ENCODE assay signal across 27 cellular contexts in the genomic region with DNA sequence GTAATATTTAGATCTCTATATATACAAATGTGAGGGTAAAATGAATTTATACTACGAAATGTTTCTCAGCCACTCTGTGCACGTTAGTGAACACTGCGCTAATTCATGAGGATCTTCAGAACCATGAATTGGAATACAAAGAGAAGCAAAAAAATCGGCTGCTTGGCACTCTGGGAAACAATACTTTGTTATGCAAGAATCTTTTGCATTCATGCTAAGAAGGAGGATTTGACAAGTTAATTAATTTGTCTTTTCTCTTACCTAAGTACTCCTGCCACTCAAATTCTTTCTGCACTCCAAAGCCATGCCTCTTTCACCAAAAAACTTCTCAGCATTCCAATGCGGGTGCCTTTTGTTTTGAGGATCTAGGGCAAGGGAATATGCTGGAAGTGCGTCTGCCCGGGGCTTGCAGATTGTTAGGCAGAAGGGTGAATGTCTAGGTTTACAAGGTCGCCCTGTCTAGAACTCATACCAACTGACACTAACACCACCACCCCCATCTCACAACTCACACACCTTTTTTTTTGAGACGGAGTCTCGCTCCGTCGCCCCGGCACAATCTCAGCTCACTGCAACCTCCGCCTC. TPM values are rescaled to one million over a fixed set of nuclear protein-coding genes. Genes with fewer than 3 reads are reported as not detected.
A peak's percentile ranks its signal among the peaks of the same experiment; 100 is the strongest.
DNase-seq lines count a peak whose midpoint lies in the region; ATAC-seq, FAIRE-seq and TF ChIP-seq lines count a peak whose summit lies in the region.
"Had no signal": no experiment of that assay in that cellular context is flagged by ENCODE, and none has a peak within 500 bp of the region (broad histone marks: within the 10 kb centered on the region; RNA-seq: fewer than 3 reads in every experiment).

No MANE protein-coding gene starts in this region.

- no peak for TF ChIP-seq EP300 in K562 (IDR thresholded peaks at IDR 0.05; ENCODE audit: low read length)

- no peak overlapping the region for H2BK12ac ChIP-seq in H9 (ENCODE audit: insufficient read length, low read depth, low read length)

- FAIRE-seq in K562 (lab: Jason Lieb, UNC), result no peak
- FAIRE-seq: G401.6, GM12892 had no signal

- H2BK120ac ChIP-seq in H9 (ENCODE audit: low read depth, low read length, poor library complexity, severe bottlenecking), result no peak overlapping the region
- no peak overlapping the region for H2BK120ac ChIP-seq in mesendoderm (ENCODE audit: low read depth, low read length)

- H2BK20ac ChIP-seq in H9 (ENCODE audit: low read depth, low read length, poor library complexity, severe bottlenecking), result no peak overlapping the region

- CTCF ChIA-PET in K562 (lab: Yijun Ruan, JAX; ENCODE audit: low intra/inter-chr PET ratio), result no interaction called here

- peak overlapping the region; percentile 7 to 96 (median 94); a peak in 5 of 7 replicates for H3K27ac Mint-ChIP-seq in H9
- no peak overlapping the region for H3K27ac Mint-ChIP-seq in activated naive CD8-positive, alpha-beta T cell treated with anti-CD3 and anti-CD28 coated beads for 36 hours
- H3K27ac Mint-ChIP-seq in stimulated activated memory B cell treated with anti-CD40 and anti-IgM and Interleukin-4, amounts not matched to agents 10 μg/mL and 1 μg/mL and 100 μg/mL, for 72 hours, result no peak overlapping the region
- H3K27ac Mint-ChIP-seq: CD8-positive, alpha-beta T cell; IgD-negative memory B cell had no signal

- TF ChIP-seq CTCF in H9 (conservative IDR thresholded peaks at IDR 0.05), result no peak
- TF ChIP-seq CTCF in K562 (IDR thresholded peaks at IDR 0.05 in 2 of 3, conservative IDR thresholded peaks at IDR 0.05 in 1 of 3; ENCODE audit: insufficient read depth in 2 of 3, low read depth in 1 of 3, low read length in 3 of 3), result no peak
- no peak for TF ChIP-seq CTCF in uterus (IDR thresholded peaks at IDR 0.05)

- H4K5ac ChIP-seq in H9 (ENCODE audit: insufficient read length, low read depth, low read length), result no peak overlapping the region
- H4K5ac ChIP-seq in mesendoderm (ENCODE audit: low read length), result no peak overlapping the region

- H3K4me3 ChIP-seq in K562, result no peak overlapping the region
- H3K4me3 ChIP-seq in mesendoderm (ENCODE audit: low read length), result no peak overlapping the region
- no peak overlapping the region for H3K4me3 ChIP-seq in uterus
- H3K4me3 ChIP-seq: GM23248 had no signal

- H3K56ac ChIP-seq in H9 (ENCODE audit: insufficient read length, low read depth, low read length), result no peak overlapping the region
- no peak overlapping the region for H3K56ac ChIP-seq in mesendoderm (ENCODE audit: low read length)

- no peak overlapping the region for H2BK5ac ChIP-seq in H9 (ENCODE audit: insufficient read length, low read length)
- no peak overlapping the region for H2BK5ac ChIP-seq in mesendoderm (ENCODE audit: low read length)

- H3K9ac ChIP-seq in H9 (ENCODE audit: extremely low read depth, insufficient read length, low read length) (no peak overlapping the region), K562 (ENCODE audit: insufficient read depth in 1 of 2, low read depth in 2 of 2, low read length in 2 of 2) (no peak overlapping the region), mesendoderm (ENCODE audit: low read length) (no peak overlapping the region)
- H3K9ac ChIP-seq: GM23248 had no signal

- ATAC-seq in K562, result no peak
- no peak for ATAC-seq in stimulated activated memory B cell treated with anti-CD40 and anti-IgM and Interleukin-4, amounts not matched to agents 10 μg/mL and 1 μg/mL and 100 μg/mL, for 72 hours
- ATAC-seq: CD8-positive, alpha-beta T cell had no signal

- H3K4ac ChIP-seq in H9 (ENCODE audit: low read depth, low read length) (no peak overlapping the region), mesendoderm (ENCODE audit: low read depth, low read length) (no peak overlapping the region)

- TF ChIP-seq RAD21 in K562 (CRISPR knock-in tag; conservative IDR thresholded peaks at IDR 0.05 in 1 of 2, IDR thresholded peaks at IDR 0.05 in 1 of 2), result no peak

- H3K23ac ChIP-seq in H9 (ENCODE audit: insufficient read length, low read depth, low read length) (no peak overlapping the region), mesendoderm (ENCODE audit: low read length) (no peak overlapping the region)

- H2BK15ac ChIP-seq in H9 (ENCODE audit: low read depth, low read length) (no peak overlapping the region), mesendoderm (replicated peaks; ENCODE audit: low read depth) (no peak overlapping the region)

- POLR2A ChIA-PET in K562 (lab: Yijun Ruan, JAX), result no interaction called here

- no peaks in the 10 kb centered on the region for H3K9me3 Mint-ChIP-seq in H9
- no peaks in the 10 kb centered on the region for H3K9me3 Mint-ChIP-seq in activated naive CD8-positive, alpha-beta T cell treated with anti-CD3 and anti-CD28 coated beads for 36 hours
- H3K9me3 Mint-ChIP-seq in stimulated activated memory B cell treated with anti-CD40 and anti-IgM and Interleukin-4, amounts not matched to agents 10 μg/mL and 1 μg/mL and 100 μg/mL, for 72 hours, result no peaks in the 10 kb centered on the region
- H3K9me3 Mint-ChIP-seq: CD8-positive, alpha-beta T cell; IgD-negative memory B cell had no signal

- H3K18ac ChIP-seq in H9 (ENCODE audit: insufficient read length, low read depth, low read length) (no peak overlapping the region), mesendoderm (ENCODE audit: low read length) (no peak overlapping the region)

- H3K27ac ChIP-seq in H9 (ENCODE audit: insufficient read length, low read depth, low read length), result no peak overlapping the region
- H3K27ac ChIP-seq in K562 (ENCODE audit: extremely low read depth, low read depth, low read length), result no peak overlapping the region
- H3K27ac ChIP-seq in mesendoderm (ENCODE audit: low read depth, low read length), result no peak overlapping the region
- no peak overlapping the region for H3K27ac ChIP-seq in uterus
- H3K27ac ChIP-seq: GM23248 had no signal

- H3K79me2 ChIP-seq in H9 (ENCODE audit: insufficient read depth, low read length) (no peaks in the 10 kb centered on the region), K562 (ENCODE audit: control insufficient read depth, insufficient read depth, low read length) (no peaks in the 10 kb centered on the region), mesendoderm (ENCODE audit: control insufficient read depth, insufficient read depth, low read length) (no peaks in the 10 kb centered on the region)

- H3K4me3 Mint-ChIP-seq in H9, result no peak overlapping the region
- H3K4me3 Mint-ChIP-seq in activated naive CD8-positive, alpha-beta T cell treated with anti-CD3 and anti-CD28 coated beads for 36 hours, result no peak overlapping the region
- no peak overlapping the region for H3K4me3 Mint-ChIP-seq in stimulated activated memory B cell treated with anti-CD40 and anti-IgM and Interleukin-4, amounts not matched to agents 10 μg/mL and 1 μg/mL and 100 μg/mL, for 72 hours
- H3K4me3 Mint-ChIP-seq: CD8-positive, alpha-beta T cell; IgD-negative memory B cell had no signal

- H3K36me3 ChIP-seq in K562 (ENCODE audit: control insufficient read depth, insufficient read depth, low read length) (no peaks in the 10 kb centered on the region), mesendoderm (ENCODE audit: control insufficient read depth, insufficient read depth, low read length) (no peaks in the 10 kb centered on the region), uterus (no peaks in the 10 kb centered on the region)

- H4K8ac ChIP-seq in H9 (replicated peaks; ENCODE audit: insufficient read length, low read depth, low read length), result no peak overlapping the region
- H4K8ac ChIP-seq in mesendoderm (ENCODE audit: low read depth, low read length), result no peak overlapping the region

- intact Hi-C loops in K562 (cut with micrococcal nuclease) (no loop called here), uterus (cut with DNase I; ENCODE audit: low total_unique reads) (no loop called here)

- no peaks in the 10 kb centered on the region for H3K9me1 ChIP-seq in K562 (ENCODE audit: control insufficient read depth, insufficient read depth, low read length)

- no peaks in the 10 kb centered on the region for H3K23me2 ChIP-seq in H9 (ENCODE audit: insufficient read length, low read depth, low read length, poor library complexity, severe bottlenecking)

- no peak overlapping the region for H4K91ac ChIP-seq in H9 (ENCODE audit: insufficient read length, low read depth, low read length)

- H2AK5ac ChIP-seq in H9 (ENCODE audit: insufficient read length, low read length) (no peak overlapping the region), mesendoderm (ENCODE audit: low read length) (no peak overlapping the region)

- no peak overlapping the region for H3T11ph ChIP-seq in H9 (ENCODE audit: low read length)

- H3K4me2 ChIP-seq in H9 (ENCODE audit: insufficient read depth, insufficient read length, low read length), result no peak overlapping the region
- H3K4me2 ChIP-seq in K562 (ENCODE audit: insufficient read depth, low read length), result no peak overlapping the region
- H3K4me2 ChIP-seq in mesendoderm (ENCODE audit: low read length), result no peak overlapping the region

- H3K4me1 Mint-ChIP-seq in H9, result peaks cover 9 to 15% of the 10 kb centered on the region in 2 experiments
- no peaks in the 10 kb centered on the region for H3K4me1 Mint-ChIP-seq in activated naive CD8-positive, alpha-beta T cell treated with anti-CD3 and anti-CD28 coated beads for 36 hours
- H3K4me1 Mint-ChIP-seq in stimulated activated memory B cell treated with anti-CD40 and anti-IgM and Interleukin-4, amounts not matched to agents 10 μg/mL and 1 μg/mL and 100 μg/mL, for 72 hours, result peaks cover 7% of the 10 kb centered on the region

- H3K27me3 ChIP-seq in H9 (ENCODE audit: insufficient read depth, low read length) (no peaks in the 10 kb centered on the region), K562 (ENCODE audit: control insufficient read depth in 2 of 2, insufficient read depth in 2 of 2, low read length in 2 of 2) (no peaks in the 10 kb centered on the region), mesendoderm (ENCODE audit: insufficient read depth, low read length, poor library complexity) (no peaks in the 10 kb centered on the region), uterus (no peaks in the 10 kb centered on the region)

- H4K20me1 ChIP-seq in H9 (ENCODE audit: control insufficient read depth, insufficient read depth, insufficient read length) (no peaks in the 10 kb centered on the region), K562 (replicated peaks; ENCODE audit: control insufficient read depth, insufficient read depth, low read length) (no peaks in the 10 kb centered on the region)

- no peak overlapping the region for H3K14ac ChIP-seq in H9 (ENCODE audit: insufficient read depth, low read length)

- H3K79me1 ChIP-seq in H9 (ENCODE audit: insufficient read depth, low read depth, low read length, poor library complexity, severe bottlenecking) (no peaks in the 10 kb centered on the region), mesendoderm (ENCODE audit: low read length) (no peaks in the 10 kb centered on the region)

- no peak for TF ChIP-seq POLR2A in K562 (conservative IDR thresholded peaks at IDR 0.05)
- no peak for TF ChIP-seq POLR2A in uterus (IDR thresholded peaks at IDR 0.05)

- H2AFZ ChIP-seq in H9 (ENCODE audit: low read length) (peak overlapping the region; percentile 80), K562 (ENCODE audit: low read depth, low read length) (peak overlapping the region; percentile 32; the same call in 1 of the 2 replicates)
- H2AFZ ChIP-seq: GM23248 had no signal

- no peaks in the 10 kb centered on the region for H3K27me3 Mint-ChIP-seq in H9 (ENCODE audit: low read depth)
- no peaks in the 10 kb centered on the region for H3K27me3 Mint-ChIP-seq in activated naive CD8-positive, alpha-beta T cell treated with anti-CD3 and anti-CD28 coated beads for 36 hours
- no peaks in the 10 kb centered on the region for H3K27me3 Mint-ChIP-seq in stimulated activated memory B cell treated with anti-CD40 and anti-IgM and Interleukin-4, amounts not matched to agents 10 μg/mL and 1 μg/mL and 100 μg/mL, for 72 hours

- in situ Hi-C loops in K562 (cut with MboI), result no loop called here

- H3K4me1 ChIP-seq in H9 (ENCODE audit: insufficient read depth, low read length) (no peaks in the 10 kb centered on the region), K562 (replicated peaks in 1 of 2; ENCODE audit: control insufficient read depth in 2 of 2, insufficient read depth in 2 of 2, low read length in 2 of 2) (peaks cover 3 to 8% of the 10 kb centered on the region in 2 experiments; a peak in 4 of 5 replicates), mesendoderm (ENCODE audit: control insufficient read depth, low read depth, low read length) (no peaks in the 10 kb centered on the region), uterus (no peaks in the 10 kb centered on the region)

- no CpG with 5 or more reads among the region's 14 CpGs for WGBS in H9 (ENCODE audit: extremely low coverage, insufficient read length, low lambda C conversion rate)
- WGBS in K562 (ENCODE audit: insufficient coverage, low coverage, missing lambda C conversion rate), result 87% methylated on average over 14 of the region's 14 CpGs
- no CpG with 5 or more reads among the region's 14 CpGs for WGBS in mesendoderm (ENCODE audit: extremely low coverage, insufficient coverage, low lambda C conversion rate)

- BruUV-seq in K562 (replicated peaks; lab: Mats Ljungman, UMichigan), result no TSS peak

- DNase-seq in H9 (peak; percentile 29), K562 (ENCODE audit: extremely low read depth in 1 of 4, low spot score in 3 of 4) (no peak), mesendoderm (peak; percentile 26), retina (peak; percentile 29), uterus (no peak)
- no peak for DNase-seq in activated naive CD8-positive, alpha-beta T cell treated with anti-CD3 and anti-CD28 coated beads for 36 hours
- DNase-seq: AML-193; C1 segment of cervical spinal cord; CD8-positive, alpha-beta T cell; DMS153; GM23248; Karpas-422; MV-4-11; NCI-H1105 treated with DMSO at 0.1 percent for 48 hours; NCI-H1694; NCI-H2081; NCI-H2171; NCI-H526; Right ventricle myocardium superior had no signal

- no peaks in the 10 kb centered on the region for H3K36me3 Mint-ChIP-seq in H9 (ENCODE audit: insufficient read depth in 1 of 3, low read depth in 3 of 3)
- H3K36me3 Mint-ChIP-seq in activated naive CD8-positive, alpha-beta T cell treated with anti-CD3 and anti-CD28 coated beads for 36 hours, result no peaks in the 10 kb centered on the region
- H3K36me3 Mint-ChIP-seq in stimulated activated memory B cell treated with anti-CD40 and anti-IgM and Interleukin-4, amounts not matched to agents 10 μg/mL and 1 μg/mL and 100 μg/mL, for 72 hours, result no peaks in the 10 kb centered on the region
- H3K36me3 Mint-ChIP-seq: CD8-positive, alpha-beta T cell; IgD-negative memory B cell had no signal

- H3K9me3 ChIP-seq in H9 (ENCODE audit: control insufficient read depth, low read depth, low read length) (no peaks in the 10 kb centered on the region), K562 (replicated peaks; ENCODE audit: control insufficient read depth, insufficient read depth, low read depth, low read length) (no peaks in the 10 kb centered on the region), uterus (no peaks in the 10 kb centered on the region)

RNA-seq across cellular contexts. Expression of a gene that starts 11.3 kb away (rescaled TPM):
- 5.7 and 6.3 TPM in 2 replicates for total RNA-seq in H9 (2021)
- 17.0 and 36.6 TPM in 2 replicates for total RNA-seq in K562 (2011; cell fraction: chromatin; rRNA removed; ENCODE audit: low replicate concordance)
- 7.0 and 8.9 TPM in 2 replicates for total RNA-seq in K562 (2011; cell fraction: nucleolus; rRNA removed)
- total RNA-seq in K562 (2011; cell fraction: nucleoplasm; rRNA removed), result 18.3 and 30.8 TPM in 2 replicates
- total RNA-seq in K562 (2014; rRNA removed), result 9.6 and 10.4 TPM in 2 replicates
- total RNA-seq in K562 (2014; rRNA removed; fragmentation: Illumina TruSeq; extraction: Trizol), result 12.6 and 13.5 TPM in 2 replicates
- total RNA-seq in K562 (2015; rRNA removed; fragmentation: Illumina TruSeq; extraction: Trizol), result 11.6 and 12.2 TPM in 2 replicates
- total RNA-seq in K562 (2021), result 12.6 and 13.2 TPM in 2 replicates
- 8.9 and 11.3 TPM in 2 replicates for polyA plus RNA-seq in K562 (2011; rRNA removed)
- polyA plus RNA-seq in K562 (2011; cell fraction: cytosol; rRNA removed), result 2.3 and 4.7 TPM in 2 replicates
- 13.5 and 13.7 TPM in 2 replicates for polyA plus RNA-seq in K562 (2011; cell fraction: nucleus; rRNA removed)
- polyA plus RNA-seq in K562 (2012), result 7.3 and 18.2 TPM in 2 replicates
- polyA plus RNA-seq in K562 (2014; fragmentation: Illumina TruSeq; extraction: Trizol), result 11.0 and 14.9 TPM in 2 replicates
- polyA plus RNA-seq in K562 (2014; fragmentation: Nextera tagmentation; extraction: Ambion mirVana), result 1 to 10 TPM; 3.3 to 3.5 TPM
- polyA plus RNA-seq in K562 (2014; rRNA removed), result 10.9 and 13.2 TPM in 2 replicates
- 11.3 and 12.9 TPM in 2 replicates for polyA minus RNA-seq in K562 (2011; rRNA and poly(A)+ RNA removed)
- polyA minus RNA-seq in K562 (2011; cell fraction: cytosol; rRNA and poly(A)+ RNA removed), result 6.2 and 7.0 TPM in 2 replicates
- polyA minus RNA-seq in K562 (2011; cell fraction: nucleus; rRNA and poly(A)+ RNA removed), result 8.2 and 13.6 TPM in 2 replicates
- 0.58 TPM for polyA plus RNA-seq in mesendoderm (2013, experiment 1 of 2)
- 0.43 TPM for polyA plus RNA-seq in mesendoderm (2013, experiment 2 of 2)
- total RNA-seq in activated naive CD8-positive, alpha-beta T cell treated with anti-CD3 and anti-CD28 coated beads for 36 hours, result 10 to 100 TPM; 11.7 to 17.0 TPM
- 10 to 100 TPM; 12.8 to 52.1 (median 35.2) TPM for total RNA-seq in uterus

RNA-seq across cellular contexts. Expression of a gene that starts 16.9 kb away (rescaled TPM):
- total RNA-seq in H9 (2021) (not detected in 2 replicates), K562 (2014; rRNA removed) (not detected in 2 replicates), K562 (2014; rRNA removed; fragmentation: Illumina TruSeq; extraction: Trizol) (not detected in 2 replicates), K562 (2015; rRNA removed; fragmentation: Illumina TruSeq; extraction: Trizol) (not detected in 2 replicates), K562 (2021) (not detected in 2 replicates), uterus (not detected)
- not detected in 2 replicates for total RNA-seq in K562 (2011; cell fraction: chromatin; rRNA removed; ENCODE audit: low replicate concordance)
- total RNA-seq in K562 (2011; cell fraction: nucleolus; rRNA removed), result not detected in 2 replicates
- total RNA-seq in K562 (2011; cell fraction: nucleoplasm; rRNA removed), result not detected in 2 replicates
- polyA plus RNA-seq in K562 (2011; rRNA removed) (not detected in 2 replicates), K562 (2014; fragmentation: Illumina TruSeq; extraction: Trizol) (not detected in 2 replicates), K562 (2014; fragmentation: Nextera tagmentation; extraction: Ambion mirVana) (under 1 TPM; 0.07 to 0.10 TPM), K562 (2014; rRNA removed) (not detected in 2 replicates)
- polyA plus RNA-seq in K562 (2011; cell fraction: cytosol; rRNA removed), result not detected in 2 replicates
- polyA plus RNA-seq in K562 (2011; cell fraction: nucleus; rRNA removed), result not detected in 2 replicates
- 0.19 and 0.22 TPM in 2 replicates for polyA plus RNA-seq in K562 (2012)
- polyA minus RNA-seq in K562 (2011; rRNA and poly(A)+ RNA removed), result not detected in 2 replicates
- polyA minus RNA-seq in K562 (2011; cell fraction: cytosol; rRNA and poly(A)+ RNA removed), result not detected in 2 replicates
- not detected in 2 replicates for polyA minus RNA-seq in K562 (2011; cell fraction: nucleus; rRNA and poly(A)+ RNA removed)
- not detected for polyA plus RNA-seq in mesendoderm (2013, experiment 1 of 2)
- polyA plus RNA-seq in mesendoderm (2013, experiment 2 of 2), result not detected
- total RNA-seq in activated naive CD8-positive, alpha-beta T cell treated with anti-CD3 and anti-CD28 coated beads for 36 hours, result not detected
- total RNA-seq: A172; CD8-positive, alpha-beta T cell; GM23248; M059J; Right ventricle myocardium superior; RPMI7951 had no signal
- polyA plus RNA-seq: AG04450 had no signal

Comparison
In these comparisons a context has a peak if more than half of its experiments do, and no peak if none do; other contexts are left out.
1. DNase-seq: peak in H9 (single experiment), mesendoderm (single experiment) and retina (single experiment); none in K562 (0 of 4), activated naive CD8-positive, alpha-beta T cell treated with anti-CD3 and anti-CD28 coated beads for 36 hours (single experiment) and uterus (0 of 2).
2. H3K27ac Mint-ChIP-seq: peak in H9 (3 of 3); none in activated naive CD8-positive, alpha-beta T cell treated with anti-CD3 and anti-CD28 coated beads for 36 hours (single experiment) and stimulated activated memory B cell treated with anti-CD40 and anti-IgM and Interleukin-4, amounts not matched to agents 10 μg/mL and 1 μg/mL and 100 μg/mL, for 72 hours (single experiment).